ENCODE assay signal across 1 cellular context in the genomic region with DNA sequence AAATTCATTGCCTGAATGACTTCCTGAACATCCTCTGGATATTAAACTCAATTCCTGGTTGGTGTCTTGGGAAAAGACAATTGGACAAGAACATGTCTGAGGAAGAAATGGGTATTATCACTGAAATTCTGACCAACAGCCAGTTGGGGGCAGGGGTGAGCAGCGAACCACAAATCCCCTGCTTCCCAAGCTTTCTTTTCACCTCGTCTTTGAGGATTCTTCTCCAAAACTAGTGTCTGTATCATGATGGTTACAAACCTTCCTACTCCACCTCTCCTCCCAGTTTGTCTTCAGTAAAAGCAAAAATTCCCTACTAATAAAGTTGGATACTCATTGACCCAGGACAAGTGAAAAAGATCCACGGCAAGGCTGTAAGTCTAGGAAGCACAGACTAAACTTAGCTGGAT.
TF ChIP-seq lines count a peak whose summit lies in the region.

No MANE protein-coding gene starts in this region.

TF ChIP-seq in K562, 482 proteins besides CTCF, POLR2A, EP300 and RAD21 (continued from another document and continues in another):
- TF ChIP-seq, protein P1, sequence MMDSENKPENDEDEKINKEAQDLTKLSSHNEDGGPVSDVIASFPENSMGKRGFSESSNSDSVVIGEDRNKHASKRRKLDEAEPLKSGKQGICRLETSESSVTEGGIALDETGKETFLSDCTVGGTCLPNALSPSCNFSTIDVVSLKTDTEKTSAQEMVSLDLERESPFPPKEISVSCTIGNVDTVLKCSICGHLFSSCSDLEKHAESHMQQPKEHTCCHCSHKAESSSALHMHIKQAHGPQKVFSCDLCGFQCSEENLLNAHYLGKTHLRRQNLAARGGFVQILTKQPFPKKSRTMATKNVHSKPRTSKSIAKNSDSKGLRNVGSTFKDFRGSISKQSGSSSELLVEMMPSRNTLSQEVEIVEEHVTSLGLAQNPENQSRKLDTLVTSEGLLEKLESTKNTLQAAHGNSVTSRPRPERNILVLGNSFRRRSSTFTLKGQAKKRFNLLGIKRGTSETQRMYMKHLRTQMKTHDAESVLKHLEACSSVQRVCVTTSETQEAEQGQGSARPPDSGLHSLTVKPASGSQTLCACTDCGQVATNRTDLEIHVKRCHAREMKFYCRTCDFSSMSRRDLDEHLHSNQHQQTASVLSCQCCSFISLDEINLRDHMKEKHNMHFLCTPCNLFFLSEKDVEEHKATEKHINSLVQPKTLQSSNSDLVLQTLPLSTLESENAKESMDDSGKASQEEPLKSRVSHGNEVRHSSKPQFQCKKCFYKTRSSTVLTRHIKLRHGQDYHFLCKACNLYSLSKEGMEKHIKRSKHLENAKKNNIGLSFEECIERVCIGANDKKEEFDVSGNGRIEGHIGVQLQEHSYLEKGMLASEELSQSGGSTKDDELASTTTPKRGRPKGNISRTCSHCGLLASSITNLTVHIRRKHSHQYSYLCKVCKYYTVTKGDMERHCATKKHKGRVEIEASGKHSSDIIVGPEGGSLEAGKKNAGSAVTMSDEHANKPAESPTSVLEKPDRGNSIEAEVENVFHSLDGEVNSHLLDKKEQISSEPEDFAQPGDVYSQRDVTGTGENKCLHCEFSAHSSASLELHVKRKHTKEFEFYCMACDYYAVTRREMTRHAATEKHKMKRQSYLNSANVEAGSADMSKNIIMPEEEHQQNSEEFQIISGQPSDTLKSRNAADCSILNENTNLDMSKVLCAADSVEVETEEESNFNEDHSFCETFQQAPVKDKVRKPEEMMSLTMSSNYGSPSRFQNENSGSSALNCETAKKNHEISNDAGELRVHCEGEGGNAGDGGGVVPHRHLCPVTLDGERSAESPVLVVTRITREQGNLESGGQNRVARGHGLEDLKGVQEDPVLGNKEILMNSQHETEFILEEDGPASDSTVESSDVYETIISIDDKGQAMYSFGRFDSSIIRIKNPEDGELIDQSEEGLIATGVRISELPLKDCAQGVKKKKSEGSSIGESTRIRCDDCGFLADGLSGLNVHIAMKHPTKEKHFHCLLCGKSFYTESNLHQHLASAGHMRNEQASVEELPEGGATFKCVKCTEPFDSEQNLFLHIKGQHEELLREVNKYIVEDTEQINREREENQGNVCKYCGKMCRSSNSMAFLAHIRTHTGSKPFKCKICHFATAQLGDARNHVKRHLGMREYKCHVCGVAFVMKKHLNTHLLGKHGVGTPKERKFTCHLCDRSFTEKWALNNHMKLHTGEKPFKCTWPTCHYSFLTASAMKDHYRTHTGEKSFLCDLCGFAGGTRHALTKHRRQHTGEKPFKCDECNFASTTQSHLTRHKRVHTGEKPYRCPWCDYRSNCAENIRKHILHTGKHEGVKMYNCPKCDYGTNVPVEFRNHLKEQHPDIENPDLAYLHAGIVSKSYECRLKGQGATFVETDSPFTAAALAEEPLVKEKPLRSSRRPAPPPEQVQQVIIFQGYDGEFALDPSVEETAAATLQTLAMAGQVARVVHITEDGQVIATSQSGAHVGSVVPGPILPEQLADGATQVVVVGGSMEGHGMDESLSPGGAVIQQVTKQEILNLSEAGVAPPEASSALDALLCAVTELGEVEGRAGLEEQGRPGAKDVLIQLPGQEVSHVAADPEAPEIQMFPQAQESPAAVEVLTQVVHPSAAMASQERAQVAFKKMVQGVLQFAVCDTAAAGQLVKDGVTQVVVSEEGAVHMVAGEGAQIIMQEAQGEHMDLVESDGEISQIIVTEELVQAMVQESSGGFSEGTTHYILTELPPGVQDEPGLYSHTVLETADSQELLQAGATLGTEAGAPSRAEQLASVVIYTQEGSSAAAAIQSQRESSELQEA (IDR thresholded peaks at IDR 0.05; ENCODE audit: low read depth) = no peak
- TF ChIP-seq ZNF146 (CRISPR knock-in tag; IDR thresholded peaks at IDR 0.05; ENCODE audit: unreplicated experiment) (no peak), NFRKB (IDR thresholded peaks at IDR 0.05; ENCODE audit: low read depth) (no peak), ATF1 (CRISPR knock-in tag; IDR thresholded peaks at IDR 0.05) (no peak), ATF1 (tag; IDR thresholded peaks at IDR 0.05) (0 out of 2 replicates have a peak, but pooled peaks have one; percentile 10), EHMT2 (IDR thresholded peaks at IDR 0.05) (peak; percentile 19; the same call in 1 of the 2 replicates), ZBTB1 (CRISPR knock-in tag; IDR thresholded peaks at IDR 0.05; ENCODE audit: borderline replicate concordance, low read depth) (no peak), ESRRA (IDR thresholded peaks at IDR 0.05; ENCODE audit: borderline replicate concordance, low read depth) (peak; percentile 18; the same call in 1 of the 2 replicates), GTF2E2 (tag; IDR thresholded peaks at IDR 0.05) (0 out of 2 replicates have a peak, but pooled peaks have one; percentile 31), DNMT1 (IDR thresholded peaks at IDR 0.05) (no peak), FOXK1 (CRISPR knock-in tag; IDR thresholded peaks at IDR 0.05; ENCODE audit: borderline replicate concordance) (no peak), CCAR2 (IDR thresholded peaks at IDR 0.05; ENCODE audit: low read depth, low read length) (no peak)
- TF ChIP-seq, protein P2, sequence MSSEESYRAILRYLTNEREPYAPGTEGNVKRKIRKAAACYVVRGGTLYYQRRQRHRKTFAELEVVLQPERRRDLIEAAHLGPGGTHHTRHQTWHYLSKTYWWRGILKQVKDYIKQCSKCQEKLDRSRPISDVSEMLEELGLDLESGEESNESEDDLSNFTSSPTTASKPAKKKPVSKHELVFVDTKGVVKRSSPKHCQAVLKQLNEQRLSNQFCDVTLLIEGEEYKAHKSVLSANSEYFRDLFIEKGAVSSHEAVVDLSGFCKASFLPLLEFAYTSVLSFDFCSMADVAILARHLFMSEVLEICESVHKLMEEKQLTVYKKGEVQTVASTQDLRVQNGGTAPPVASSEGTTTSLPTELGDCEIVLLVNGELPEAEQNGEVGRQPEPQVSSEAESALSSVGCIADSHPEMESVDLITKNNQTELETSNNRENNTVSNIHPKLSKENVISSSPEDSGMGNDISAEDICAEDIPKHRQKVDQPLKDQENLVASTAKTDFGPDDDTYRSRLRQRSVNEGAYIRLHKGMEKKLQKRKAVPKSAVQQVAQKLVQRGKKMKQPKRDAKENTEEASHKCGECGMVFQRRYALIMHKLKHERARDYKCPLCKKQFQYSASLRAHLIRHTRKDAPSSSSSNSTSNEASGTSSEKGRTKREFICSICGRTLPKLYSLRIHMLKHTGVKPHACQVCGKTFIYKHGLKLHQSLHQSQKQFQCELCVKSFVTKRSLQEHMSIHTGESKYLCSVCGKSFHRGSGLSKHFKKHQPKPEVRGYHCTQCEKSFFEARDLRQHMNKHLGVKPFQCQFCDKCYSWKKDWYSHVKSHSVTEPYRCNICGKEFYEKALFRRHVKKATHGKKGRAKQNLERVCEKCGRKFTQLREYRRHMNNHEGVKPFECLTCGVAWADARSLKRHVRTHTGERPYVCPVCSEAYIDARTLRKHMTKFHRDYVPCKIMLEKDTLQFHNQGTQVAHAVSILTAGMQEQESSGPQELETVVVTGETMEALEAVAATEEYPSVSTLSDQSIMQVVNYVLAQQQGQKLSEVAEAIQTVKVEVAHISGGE (CRISPR knock-in tag; IDR thresholded peaks at IDR 0.05) = no peak
- TF ChIP-seq, protein P3, sequence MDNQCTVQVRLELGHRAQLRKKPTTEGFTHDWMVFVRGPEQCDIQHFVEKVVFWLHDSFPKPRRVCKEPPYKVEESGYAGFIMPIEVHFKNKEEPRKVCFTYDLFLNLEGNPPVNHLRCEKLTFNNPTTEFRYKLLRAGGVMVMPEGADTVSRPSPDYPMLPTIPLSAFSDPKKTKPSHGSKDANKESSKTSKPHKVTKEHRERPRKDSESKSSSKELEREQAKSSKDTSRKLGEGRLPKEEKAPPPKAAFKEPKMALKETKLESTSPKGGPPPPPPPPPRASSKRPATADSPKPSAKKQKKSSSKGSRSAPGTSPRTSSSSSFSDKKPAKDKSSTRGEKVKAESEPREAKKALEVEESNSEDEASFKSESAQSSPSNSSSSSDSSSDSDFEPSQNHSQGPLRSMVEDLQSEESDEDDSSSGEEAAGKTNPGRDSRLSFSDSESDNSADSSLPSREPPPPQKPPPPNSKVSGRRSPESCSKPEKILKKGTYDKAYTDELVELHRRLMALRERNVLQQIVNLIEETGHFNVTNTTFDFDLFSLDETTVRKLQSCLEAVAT (IDR thresholded peaks at IDR 0.05) = 0 out of 4 replicates have a peak, but pooled peaks of 1 of the 2 experiments have one; percentile 52
- TF ChIP-seq, protein P4, sequence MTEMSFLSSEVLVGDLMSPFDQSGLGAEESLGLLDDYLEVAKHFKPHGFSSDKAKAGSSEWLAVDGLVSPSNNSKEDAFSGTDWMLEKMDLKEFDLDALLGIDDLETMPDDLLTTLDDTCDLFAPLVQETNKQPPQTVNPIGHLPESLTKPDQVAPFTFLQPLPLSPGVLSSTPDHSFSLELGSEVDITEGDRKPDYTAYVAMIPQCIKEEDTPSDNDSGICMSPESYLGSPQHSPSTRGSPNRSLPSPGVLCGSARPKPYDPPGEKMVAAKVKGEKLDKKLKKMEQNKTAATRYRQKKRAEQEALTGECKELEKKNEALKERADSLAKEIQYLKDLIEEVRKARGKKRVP (CRISPR knock-in tag; IDR thresholded peaks at IDR 0.05) = no peak
- TF ChIP-seq, protein P5, sequence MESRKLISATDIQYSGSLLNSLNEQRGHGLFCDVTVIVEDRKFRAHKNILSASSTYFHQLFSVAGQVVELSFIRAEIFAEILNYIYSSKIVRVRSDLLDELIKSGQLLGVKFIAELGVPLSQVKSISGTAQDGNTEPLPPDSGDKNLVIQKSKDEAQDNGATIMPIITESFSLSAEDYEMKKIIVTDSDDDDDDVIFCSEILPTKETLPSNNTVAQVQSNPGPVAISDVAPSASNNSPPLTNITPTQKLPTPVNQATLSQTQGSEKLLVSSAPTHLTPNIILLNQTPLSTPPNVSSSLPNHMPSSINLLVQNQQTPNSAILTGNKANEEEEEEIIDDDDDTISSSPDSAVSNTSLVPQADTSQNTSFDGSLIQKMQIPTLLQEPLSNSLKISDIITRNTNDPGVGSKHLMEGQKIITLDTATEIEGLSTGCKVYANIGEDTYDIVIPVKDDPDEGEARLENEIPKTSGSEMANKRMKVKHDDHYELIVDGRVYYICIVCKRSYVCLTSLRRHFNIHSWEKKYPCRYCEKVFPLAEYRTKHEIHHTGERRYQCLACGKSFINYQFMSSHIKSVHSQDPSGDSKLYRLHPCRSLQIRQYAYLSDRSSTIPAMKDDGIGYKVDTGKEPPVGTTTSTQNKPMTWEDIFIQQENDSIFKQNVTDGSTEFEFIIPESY (CRISPR knock-in tag; IDR thresholded peaks at IDR 0.05) = no peak
- TF ChIP-seq, protein P6, sequence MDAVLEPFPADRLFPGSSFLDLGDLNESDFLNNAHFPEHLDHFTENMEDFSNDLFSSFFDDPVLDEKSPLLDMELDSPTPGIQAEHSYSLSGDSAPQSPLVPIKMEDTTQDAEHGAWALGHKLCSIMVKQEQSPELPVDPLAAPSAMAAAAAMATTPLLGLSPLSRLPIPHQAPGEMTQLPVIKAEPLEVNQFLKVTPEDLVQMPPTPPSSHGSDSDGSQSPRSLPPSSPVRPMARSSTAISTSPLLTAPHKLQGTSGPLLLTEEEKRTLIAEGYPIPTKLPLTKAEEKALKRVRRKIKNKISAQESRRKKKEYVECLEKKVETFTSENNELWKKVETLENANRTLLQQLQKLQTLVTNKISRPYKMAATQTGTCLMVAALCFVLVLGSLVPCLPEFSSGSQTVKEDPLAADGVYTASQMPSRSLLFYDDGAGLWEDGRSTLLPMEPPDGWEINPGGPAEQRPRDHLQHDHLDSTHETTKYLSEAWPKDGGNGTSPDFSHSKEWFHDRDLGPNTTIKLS (IDR thresholded peaks at IDR 0.05; ENCODE audit: borderline replicate concordance, low read depth) = no peak
- TF ChIP-seq, protein P7, sequence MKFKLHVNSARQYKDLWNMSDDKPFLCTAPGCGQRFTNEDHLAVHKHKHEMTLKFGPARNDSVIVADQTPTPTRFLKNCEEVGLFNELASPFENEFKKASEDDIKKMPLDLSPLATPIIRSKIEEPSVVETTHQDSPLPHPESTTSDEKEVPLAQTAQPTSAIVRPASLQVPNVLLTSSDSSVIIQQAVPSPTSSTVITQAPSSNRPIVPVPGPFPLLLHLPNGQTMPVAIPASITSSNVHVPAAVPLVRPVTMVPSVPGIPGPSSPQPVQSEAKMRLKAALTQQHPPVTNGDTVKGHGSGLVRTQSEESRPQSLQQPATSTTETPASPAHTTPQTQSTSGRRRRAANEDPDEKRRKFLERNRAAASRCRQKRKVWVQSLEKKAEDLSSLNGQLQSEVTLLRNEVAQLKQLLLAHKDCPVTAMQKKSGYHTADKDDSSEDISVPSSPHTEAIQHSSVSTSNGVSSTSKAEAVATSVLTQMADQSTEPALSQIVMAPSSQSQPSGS (CRISPR knock-in tag; IDR thresholded peaks at IDR 0.05) = no peak
- TF ChIP-seq, protein P8, sequence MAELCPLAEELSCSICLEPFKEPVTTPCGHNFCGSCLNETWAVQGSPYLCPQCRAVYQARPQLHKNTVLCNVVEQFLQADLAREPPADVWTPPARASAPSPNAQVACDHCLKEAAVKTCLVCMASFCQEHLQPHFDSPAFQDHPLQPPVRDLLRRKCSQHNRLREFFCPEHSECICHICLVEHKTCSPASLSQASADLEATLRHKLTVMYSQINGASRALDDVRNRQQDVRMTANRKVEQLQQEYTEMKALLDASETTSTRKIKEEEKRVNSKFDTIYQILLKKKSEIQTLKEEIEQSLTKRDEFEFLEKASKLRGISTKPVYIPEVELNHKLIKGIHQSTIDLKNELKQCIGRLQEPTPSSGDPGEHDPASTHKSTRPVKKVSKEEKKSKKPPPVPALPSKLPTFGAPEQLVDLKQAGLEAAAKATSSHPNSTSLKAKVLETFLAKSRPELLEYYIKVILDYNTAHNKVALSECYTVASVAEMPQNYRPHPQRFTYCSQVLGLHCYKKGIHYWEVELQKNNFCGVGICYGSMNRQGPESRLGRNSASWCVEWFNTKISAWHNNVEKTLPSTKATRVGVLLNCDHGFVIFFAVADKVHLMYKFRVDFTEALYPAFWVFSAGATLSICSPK (IDR thresholded peaks at IDR 0.05; ENCODE audit: borderline replicate concordance) = no peak
- TF ChIP-seq, protein P9, sequence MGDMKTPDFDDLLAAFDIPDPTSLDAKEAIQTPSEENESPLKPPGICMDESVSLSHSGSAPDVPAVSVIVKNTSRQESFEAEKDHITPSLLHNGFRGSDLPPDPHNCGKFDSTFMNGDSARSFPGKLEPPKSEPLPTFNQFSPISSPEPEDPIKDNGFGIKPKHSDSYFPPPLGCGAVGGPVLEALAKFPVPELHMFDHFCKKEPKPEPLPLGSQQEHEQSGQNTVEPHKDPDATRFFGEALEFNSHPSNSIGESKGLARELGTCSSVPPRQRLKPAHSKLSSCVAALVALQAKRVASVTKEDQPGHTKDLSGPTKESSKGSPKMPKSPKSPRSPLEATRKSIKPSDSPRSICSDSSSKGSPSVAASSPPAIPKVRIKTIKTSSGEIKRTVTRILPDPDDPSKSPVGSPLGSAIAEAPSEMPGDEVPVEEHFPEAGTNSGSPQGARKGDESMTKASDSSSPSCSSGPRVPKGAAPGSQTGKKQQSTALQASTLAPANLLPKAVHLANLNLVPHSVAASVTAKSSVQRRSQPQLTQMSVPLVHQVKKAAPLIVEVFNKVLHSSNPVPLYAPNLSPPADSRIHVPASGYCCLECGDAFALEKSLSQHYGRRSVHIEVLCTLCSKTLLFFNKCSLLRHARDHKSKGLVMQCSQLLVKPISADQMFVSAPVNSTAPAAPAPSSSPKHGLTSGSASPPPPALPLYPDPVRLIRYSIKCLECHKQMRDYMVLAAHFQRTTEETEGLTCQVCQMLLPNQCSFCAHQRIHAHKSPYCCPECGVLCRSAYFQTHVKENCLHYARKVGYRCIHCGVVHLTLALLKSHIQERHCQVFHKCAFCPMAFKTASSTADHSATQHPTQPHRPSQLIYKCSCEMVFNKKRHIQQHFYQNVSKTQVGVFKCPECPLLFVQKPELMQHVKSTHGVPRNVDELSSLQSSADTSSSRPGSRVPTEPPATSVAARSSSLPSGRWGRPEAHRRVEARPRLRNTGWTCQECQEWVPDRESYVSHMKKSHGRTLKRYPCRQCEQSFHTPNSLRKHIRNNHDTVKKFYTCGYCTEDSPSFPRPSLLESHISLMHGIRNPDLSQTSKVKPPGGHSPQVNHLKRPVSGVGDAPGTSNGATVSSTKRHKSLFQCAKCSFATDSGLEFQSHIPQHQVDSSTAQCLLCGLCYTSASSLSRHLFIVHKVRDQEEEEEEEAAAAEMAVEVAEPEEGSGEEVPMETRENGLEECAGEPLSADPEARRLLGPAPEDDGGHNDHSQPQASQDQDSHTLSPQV (IDR thresholded peaks at IDR 0.05) = peak; percentile 91
